16 cellular contexts compared by ENCODE assay signal in genomic region chrX:109187473-109188168, GRCh38.
DNase-seq lines count a peak whose midpoint lies in the region; ATAC-seq and TF ChIP-seq lines count a peak whose summit lies in the region.
"Had no signal": no experiment of that assay in that cellular context is flagged by ENCODE, and none has a peak within 500 bp of the region (broad histone marks: within the 10 kb centered on the region; RNA-seq: fewer than 3 reads in every experiment).

No MANE protein-coding gene starts in this region.

- H3K27ac Mint-ChIP-seq in activated CD8-positive, alpha-beta T cell treated with anti-CD3 and anti-CD28 coated beads for 36 hours: no peak overlapping the region
- H3K27ac Mint-ChIP-seq in activated CD8-positive, alpha-beta T cell treated with anti-CD3 and anti-CD28 coated beads, Interleukin-2, amount 10 ng/mL, durations not matched to agents 7 days and 5 days: no peak overlapping the region
- H3K27ac Mint-ChIP-seq in neural crest cell (ENCODE audit: unreplicated experiment): peak overlapping the region; percentile 38
- H3K27ac Mint-ChIP-seq: activated CD4-positive, alpha-beta T cell treated with anti-CD3 and anti-CD28 coated beads for 36 hours; natural killer cell treated with Interleukin-12 subunit alpha and Interleukin-12 subunit beta and Interleukin-15 and Interleukin-18, amount 100 ng/mL, for 72 hours had no signal

- H3K9me3 Mint-ChIP-seq in activated CD8-positive, alpha-beta T cell treated with anti-CD3 and anti-CD28 coated beads for 36 hours: no peaks in the 10 kb centered on the region
- no peaks in the 10 kb centered on the region for H3K9me3 Mint-ChIP-seq in activated CD8-positive, alpha-beta T cell treated with anti-CD3 and anti-CD28 coated beads, Interleukin-2, amount 10 ng/mL, durations not matched to agents 7 days and 5 days (ENCODE audit: insufficient read depth)
- no peaks in the 10 kb centered on the region for H3K9me3 Mint-ChIP-seq in neural crest cell
- H3K9me3 Mint-ChIP-seq: natural killer cell treated with Interleukin-12 subunit alpha and Interleukin-12 subunit beta and Interleukin-15 and Interleukin-18, amount 100 ng/mL, for 72 hours had no signal

- CTCF ChIA-PET in activated CD8-positive, alpha-beta T cell treated with anti-CD3 and anti-CD28 coated beads for 36 hours (lab: Charles Lee): no interaction called here
- CTCF ChIA-PET in activated CD8-positive, alpha-beta T cell treated with anti-CD3 and anti-CD28 coated beads, Interleukin-2, amount 10 ng/mL, durations not matched to agents 7 days and 5 days (lab: Charles Lee): no interaction called here

- DNase-seq in activated CD8-positive, alpha-beta T cell treated with anti-CD3 and anti-CD28 coated beads for 36 hours: no peak
- DNase-seq in activated CD8-positive, alpha-beta T cell treated with anti-CD3 and anti-CD28 coated beads, Interleukin-2, amount 10 ng/mL, durations not matched to agents 7 days and 5 days: no peak
- DNase-seq in neural crest cell (ENCODE audit: low read depth, low spot score) (no peak), RPMI8226 (no peak), ovary (no peak), HPDE6-E6E7 (ENCODE audit: extremely low spot score) (no peak)
- DNase-seq: activated CD4-positive, alpha-beta T cell treated with anti-CD3 and anti-CD28 coated beads for 36 hours; dermis blood vessel endothelial cell; left cardiac atrium; NCI-H446 treated with DMSO at 0.1 percent for 48 hours; small intestine; stimulated activated CD8-positive, alpha-beta memory T cell treated with anti-CD3 and anti-CD28 coated beads, Interleukin-4, amount 100 ng/mL, for 48 hours had no signal

- TF ChIP-seq EP300 in ovary (IDR thresholded peaks at IDR 0.05): no peak

- peak; percentile 58 for ATAC-seq in activated CD8-positive, alpha-beta T cell treated with anti-CD3 and anti-CD28 coated beads for 36 hours
- ATAC-seq in activated CD8-positive, alpha-beta T cell treated with anti-CD3 and anti-CD28 coated beads, Interleukin-2, amount 10 ng/mL, durations not matched to agents 7 days and 5 days: no peak
- ATAC-seq in GM21786 (IDR thresholded peaks at IDR 0.05; ENCODE audit: unreplicated experiment) (peak; percentile 90), HG03139 (IDR thresholded peaks at IDR 0.05; ENCODE audit: unreplicated experiment) (peak; percentile 89)
- ATAC-seq: activated CD4-positive, alpha-beta T cell treated with anti-CD3 and anti-CD28 coated beads for 36 hours; left cardiac atrium; natural killer cell treated with Interleukin-12 subunit alpha and Interleukin-12 subunit beta and Interleukin-15 and Interleukin-18, amount 100 ng/mL, for 72 hours had no signal

- H3K27ac ChIP-seq in ovary: no peak overlapping the region
- H3K27ac ChIP-seq: SJSA1 had no signal

- H3K36me3 Mint-ChIP-seq in activated CD8-positive, alpha-beta T cell treated with anti-CD3 and anti-CD28 coated beads for 36 hours (ENCODE audit: low read depth): no peaks in the 10 kb centered on the region
- no peaks in the 10 kb centered on the region for H3K36me3 Mint-ChIP-seq in activated CD8-positive, alpha-beta T cell treated with anti-CD3 and anti-CD28 coated beads, Interleukin-2, amount 10 ng/mL, durations not matched to agents 7 days and 5 days (ENCODE audit: low read depth)
- no peaks in the 10 kb centered on the region for H3K36me3 Mint-ChIP-seq in neural crest cell (ENCODE audit: low read depth)

- no peaks in the 10 kb centered on the region for H3K27me3 ChIP-seq in ovary
- H3K27me3 ChIP-seq: SJSA1 had no signal

- WGBS in ovary, 3 donors: 42 to 54% (median 44%) methylated on average over 2 of the region's 2 CpGs

- H3K4me1 ChIP-seq in ovary (ENCODE audit: insufficient read depth): no peaks in the 10 kb centered on the region
- H3K4me1 ChIP-seq: SJSA1 had no signal

- TF ChIP-seq CTCF in activated CD8-positive, alpha-beta T cell treated with anti-CD3 and anti-CD28 coated beads for 36 hours (IDR thresholded peaks at IDR 0.05): no peak
- TF ChIP-seq CTCF in neural crest cell (conservative IDR thresholded peaks at IDR 0.05) (no peak), ovary (IDR thresholded peaks at IDR 0.05) (no peak)

- H3K4me3 Mint-ChIP-seq in activated CD8-positive, alpha-beta T cell treated with anti-CD3 and anti-CD28 coated beads for 36 hours: no peak overlapping the region
- H3K4me3 Mint-ChIP-seq in activated CD8-positive, alpha-beta T cell treated with anti-CD3 and anti-CD28 coated beads, Interleukin-2, amount 10 ng/mL, durations not matched to agents 7 days and 5 days: no peak overlapping the region
- no peak overlapping the region for H3K4me3 Mint-ChIP-seq in neural crest cell
- H3K4me3 Mint-ChIP-seq: activated CD4-positive, alpha-beta T cell treated with anti-CD3 and anti-CD28 coated beads for 36 hours; natural killer cell treated with Interleukin-12 subunit alpha and Interleukin-12 subunit beta and Interleukin-15 and Interleukin-18, amount 100 ng/mL, for 72 hours had no signal

- H3K9me3 ChIP-seq in ovary: no peaks in the 10 kb centered on the region
- H3K9me3 ChIP-seq: SJSA1 had no signal

- H3K4me1 Mint-ChIP-seq in activated CD8-positive, alpha-beta T cell treated with anti-CD3 and anti-CD28 coated beads for 36 hours (ENCODE audit: low read depth): no peaks in the 10 kb centered on the region
- no peaks in the 10 kb centered on the region for H3K4me1 Mint-ChIP-seq in activated CD8-positive, alpha-beta T cell treated with anti-CD3 and anti-CD28 coated beads, Interleukin-2, amount 10 ng/mL, durations not matched to agents 7 days and 5 days (ENCODE audit: low read depth)
- H3K4me1 Mint-ChIP-seq in neural crest cell: no peaks in the 10 kb centered on the region
- H3K4me1 Mint-ChIP-seq: activated CD4-positive, alpha-beta T cell treated with anti-CD3 and anti-CD28 coated beads for 36 hours had no signal

- no peaks in the 10 kb centered on the region for H3K27me3 Mint-ChIP-seq in activated CD8-positive, alpha-beta T cell treated with anti-CD3 and anti-CD28 coated beads for 36 hours
- H3K27me3 Mint-ChIP-seq in activated CD8-positive, alpha-beta T cell treated with anti-CD3 and anti-CD28 coated beads, Interleukin-2, amount 10 ng/mL, durations not matched to agents 7 days and 5 days (ENCODE audit: low read depth): no peaks in the 10 kb centered on the region
- no peaks in the 10 kb centered on the region for H3K27me3 Mint-ChIP-seq in neural crest cell (ENCODE audit: low read depth)

- H3K4me3 ChIP-seq in ovary: no peak overlapping the region
- H3K4me3 ChIP-seq: SJSA1 had no signal

- intact Hi-C loops in activated CD8-positive, alpha-beta T cell treated with anti-CD3 and anti-CD28 coated beads for 36 hours (cut with micrococcal nuclease): no loop called here
- intact Hi-C loops in ovary (cut with DNase I): no loop called here

- H3K36me3 ChIP-seq in ovary: no peaks in the 10 kb centered on the region
- H3K36me3 ChIP-seq: SJSA1 had no signal

- POLR2A ChIA-PET in activated CD8-positive, alpha-beta T cell treated with anti-CD3 and anti-CD28 coated beads for 36 hours (lab: Charles Lee): no interaction called here
- POLR2A ChIA-PET in activated CD8-positive, alpha-beta T cell treated with anti-CD3 and anti-CD28 coated beads, Interleukin-2, amount 10 ng/mL, durations not matched to agents 7 days and 5 days (lab: Charles Lee): no interaction called here

- no peak for TF ChIP-seq POLR2A in ovary (IDR thresholded peaks at IDR 0.05)
